8 cellular contexts compared by ENCODE assay signal in genomic region chr17:46922804-46923635, GRCh38. TPM values are rescaled to one million over a fixed set of nuclear protein-coding genes. Genes with fewer than 3 reads are reported as not detected.
DNase-seq lines count a peak whose midpoint lies in the region; ATAC-seq and TF ChIP-seq lines count a peak whose summit lies in the region.

TSS of gene GOSR2 (plus strand) at chr17:46923160. CDS start at chr17:46923193, 33 bp downstream.

- DNase-seq in C1 segment of cervical spinal cord (lab: John Stamatoyannopoulos, UW) = peak; percentile 39 to 97 (median 90)
- DNase-seq in NCI-H69 (lab: John Stamatoyannopoulos, UW) = peak; percentile 97
- peak; percentile 85 to 94 for DNase-seq in activated CD4-positive, alpha-beta T cell treated with anti-CD3 and anti-CD28 coated beads, Interleukin-2, amount 50 U/mL, for 24 hours (ENCODE audit: low read depth in 1 of 2, low spot score in 1 of 2)
- DNase-seq in stimulated activated CD4-positive, alpha-beta T cell treated with anti-CD3 and anti-CD28 coated beads, Interleukin-4, amount 100 ng/mL, for 1 hour = peak; percentile 91

- H3K9me3 ChIP-seq in liver (ENCODE audit: control insufficient read depth in 4 of 4, low read length in 3 of 4) = no peaks in the 10 kb centered on the region

- H3K4me1 ChIP-seq in liver (ENCODE audit: control insufficient read depth in 4 of 4, insufficient read depth in 4 of 4, low read length in 3 of 4) = peaks cover 16 to 31% (median 24%) of the 10 kb centered on the region in 4 donors

- H3K4me3 Mint-ChIP-seq in dendritic cell treated with granulocyte-macrophage colony-stimulating factor and Interleukin-4, amounts not matched to agents 40 ng/mL and 50 ng/mL, for 4 days = peak within 1 kb of the TSS; percentile 85

- intact Hi-C loops in dendritic cell treated with granulocyte-macrophage colony-stimulating factor and Interleukin-4, amounts not matched to agents 40 ng/mL and 50 ng/mL, for 4 days (cut with micrococcal nuclease) = loop anchor here (2.0 kb wide), 1 partner anchor 46 kb away; no protein-coding TSS in a partner anchor

- no peaks in the 10 kb centered on the region for H3K27me3 ChIP-seq in liver (ENCODE audit: control insufficient read depth in 4 of 4, insufficient read depth in 4 of 4, low read length in 3 of 4)

- H3K27ac ChIP-seq in liver (ENCODE audit: low read depth in 1 of 2, low read length in 2 of 2) = peak within 1 kb of the TSS; percentile 89 to 92

- under 1% methylated on average over 52 of the region's 52 CpGs for WGBS in liver

- H3K36me3 ChIP-seq in liver (ENCODE audit: control insufficient read depth in 4 of 4, insufficient read depth in 3 of 4, low read depth in 1 of 4, low read length in 3 of 4) = no peaks in the 10 kb centered on the region

- H3K27me3 Mint-ChIP-seq in dendritic cell treated with granulocyte-macrophage colony-stimulating factor and Interleukin-4, amounts not matched to agents 40 ng/mL and 50 ng/mL, for 4 days = peaks cover 2% of the 10 kb centered on the region

- H3K9ac ChIP-seq in liver (ENCODE audit: low read depth in 1 of 2, low read length in 2 of 2) = peak within 1 kb of the TSS; percentile 91 to 99

- peaks cover 39% of the 10 kb centered on the region for H3K36me3 Mint-ChIP-seq in dendritic cell treated with granulocyte-macrophage colony-stimulating factor and Interleukin-4, amounts not matched to agents 40 ng/mL and 50 ng/mL, for 4 days (ENCODE audit: low read depth)

- H3K9me3 Mint-ChIP-seq in dendritic cell treated with granulocyte-macrophage colony-stimulating factor and Interleukin-4, amounts not matched to agents 40 ng/mL and 50 ng/mL, for 4 days = no peaks in the 10 kb centered on the region

- H3K4me1 Mint-ChIP-seq in dendritic cell treated with granulocyte-macrophage colony-stimulating factor and Interleukin-4, amounts not matched to agents 40 ng/mL and 50 ng/mL, for 4 days (ENCODE audit: low read depth) = peaks cover 34% of the 10 kb centered on the region

- H3K4me3 ChIP-seq in liver (ENCODE audit: low read depth in 1 of 3, low read length in 3 of 3) = peak within 1 kb of the TSS; percentile 95 to 100 (median 97)

- TF ChIP-seq CTCF in liver (IDR thresholded peaks at IDR 0.05; ENCODE audit: low read depth, low read length, missing input control) = no peak

- H3K27ac Mint-ChIP-seq in dendritic cell treated with granulocyte-macrophage colony-stimulating factor and Interleukin-4, amounts not matched to agents 40 ng/mL and 50 ng/mL, for 4 days = peak within 1 kb of the TSS; percentile 98

- TF ChIP-seq RAD21 in liver (IDR thresholded peaks at IDR 0.05) = peak; percentile 3 to 42

- peak; percentile 86 for ATAC-seq in GM19351 (IDR thresholded peaks at IDR 0.05; ENCODE audit: unreplicated experiment)
- ATAC-seq in HG03520 (IDR thresholded peaks at IDR 0.05; ENCODE audit: unreplicated experiment) = peak; percentile 81

TF ChIP-seq in liver, 16 proteins besides CTCF, POLR2A, EP300 and RAD21:
- TF ChIP-seq GABPA (IDR thresholded peaks at IDR 0.05 in 1 of 2, conservative IDR thresholded peaks at IDR 0.05 in 1 of 2) (peak; percentile 94 to 99), EGR1 (IDR thresholded peaks at IDR 0.05; ENCODE audit: low read depth in 2 of 2) (peak in 1 of 2 donors; percentile 10), JUND (IDR thresholded peaks at IDR 0.05) (no peak), TAF1 (conservative IDR thresholded peaks at IDR 0.05) (peak; percentile 41), NR2F2 (IDR thresholded peaks at IDR 0.05) (peak; percentile 13), FOXA1 (IDR thresholded peaks at IDR 0.05) (no peak), REST (IDR thresholded peaks at IDR 0.05) (peak; percentile 65), SP1 (IDR thresholded peaks at IDR 0.05) (peak; percentile 71), HNF4A (conservative IDR thresholded peaks at IDR 0.05) (peak; percentile 14 to 24), MAX (IDR thresholded peaks at IDR 0.05) (peak; percentile 41), FOXA2 (IDR thresholded peaks at IDR 0.05) (no peak), YY1 (IDR thresholded peaks at IDR 0.05) (peak; percentile 59), RXRA (IDR thresholded peaks at IDR 0.05) (peak; percentile 33 to 50), ZBTB33 (IDR thresholded peaks at IDR 0.05) (peak; percentile 47), HNF4G (IDR thresholded peaks at IDR 0.05) (no peak), ATF3 (IDR thresholded peaks at IDR 0.05) (no peak)
TF ChIP-seq in liver: peak in this region for 11.

RNA-seq across cellular contexts. Expression of gene GOSR2, which starts in this region (rescaled TPM):
- 10 to 100 TPM; 19.9 to 43.8 TPM for total RNA-seq in liver
- 10 to 100 TPM; 20.6 to 21.4 TPM for polyA plus RNA-seq in liver

Comparison
In these comparisons a context has a peak if more than half of its experiments do, and no peak if none do; other contexts are left out.
1. Peak in every context shown above with its lines: DNase-seq, ATAC-seq, H3K4me3 ChIP-seq and H3K27ac ChIP-seq.